In genomic region chr19:42528354-42529247, GRCh38 we compare ENCODE assay signal across 8 cellular contexts. TPM values are rescaled to one million over a fixed set of nuclear protein-coding genes. Genes with fewer than 3 reads are reported as not detected.
DNase-seq lines count a peak whose midpoint lies in the region; ATAC-seq lines count a peak whose summit lies in the region.

Gene CEACAM1, minus strand, starts transcription at chr19:42528481. Its CDS starts 107 bp downstream, at chr19:42528374.

- ATAC-seq in activated CD8-positive, alpha-beta T cell treated with anti-CD3 and anti-CD28 coated beads, Interleukin-2, amount 10 ng/mL, durations not matched to agents 7 days and 5 days = peak; percentile 95
- ATAC-seq in HG03520 (IDR thresholded peaks at IDR 0.05; ENCODE audit: unreplicated experiment) (no peak), GM18873 (IDR thresholded peaks at IDR 0.05; ENCODE audit: low FRiP score, unreplicated experiment) (no peak)

- no peaks in the 10 kb centered on the region for H3K9me3 Mint-ChIP-seq in activated CD8-positive, alpha-beta T cell treated with anti-CD3 and anti-CD28 coated beads, Interleukin-2, amount 10 ng/mL, durations not matched to agents 7 days and 5 days (ENCODE audit: insufficient read depth)

- H3K27me3 Mint-ChIP-seq in activated CD8-positive, alpha-beta T cell treated with anti-CD3 and anti-CD28 coated beads, Interleukin-2, amount 10 ng/mL, durations not matched to agents 7 days and 5 days (ENCODE audit: low read depth) = no peaks in the 10 kb centered on the region

- H3K27ac Mint-ChIP-seq in activated CD8-positive, alpha-beta T cell treated with anti-CD3 and anti-CD28 coated beads, Interleukin-2, amount 10 ng/mL, durations not matched to agents 7 days and 5 days = peak within 1 kb of the TSS; percentile 90

- H3K36me3 Mint-ChIP-seq in activated CD8-positive, alpha-beta T cell treated with anti-CD3 and anti-CD28 coated beads, Interleukin-2, amount 10 ng/mL, durations not matched to agents 7 days and 5 days (ENCODE audit: low read depth) = peaks cover 24% of the 10 kb centered on the region

- CTCF ChIA-PET in activated CD8-positive, alpha-beta T cell treated with anti-CD3 and anti-CD28 coated beads, Interleukin-2, amount 10 ng/mL, durations not matched to agents 7 days and 5 days (lab: Charles Lee) = interaction anchor here (0.7 to 7.6 kb wide), 27 partner anchors 8 to 108 kb away, joined by 3 to 209 read pairs (median 6); partner anchors contain the start of gene CXCL17

- in situ Hi-C loops in Caki2 (cut with HindIII; ENCODE audit: low pct_unique_long_range_greater_than_20kb, low sequenced_read_pairs) = no loop called here

- H3K4me1 Mint-ChIP-seq in activated CD8-positive, alpha-beta T cell treated with anti-CD3 and anti-CD28 coated beads, Interleukin-2, amount 10 ng/mL, durations not matched to agents 7 days and 5 days (ENCODE audit: low read depth) = peaks cover 56% of the 10 kb centered on the region

- DNase-seq in Caki2 (ENCODE audit: low read depth) = peak; percentile 28
- DNase-seq in HuH-7 (ENCODE audit: low spot score) = peak; percentile 75
- peak; percentile 76 for DNase-seq in activated CD8-positive, alpha-beta T cell treated with anti-CD3 and anti-CD28 coated beads, Interleukin-2, amount 10 ng/mL, durations not matched to agents 7 days and 5 days
- no peak for DNase-seq in glomerular endothelial cell (ENCODE audit: extremely low read depth, low read depth, low spot score)
- peak in 2 of 3 donors; percentile 38 to 40 for DNase-seq in stimulated activated CD4-positive, alpha-beta T cell treated with anti-CD3 and anti-CD28 coated beads, Interleukin-12 subunit alpha, Interleukin-12 subunit beta, amount 100 ng/mL, for 48 hours (ENCODE audit: low read depth in 2 of 3, low spot score in 1 of 3)
- DNase-seq in occipital lobe (lab: John Stamatoyannopoulos, UW) = no peak

- H3K4me3 Mint-ChIP-seq in activated CD8-positive, alpha-beta T cell treated with anti-CD3 and anti-CD28 coated beads, Interleukin-2, amount 10 ng/mL, durations not matched to agents 7 days and 5 days = peak within 1 kb of the TSS; percentile 77

- POLR2A ChIA-PET in activated CD8-positive, alpha-beta T cell treated with anti-CD3 and anti-CD28 coated beads, Interleukin-2, amount 10 ng/mL, durations not matched to agents 7 days and 5 days (lab: Charles Lee) = interaction anchor here (0.6 to 2.3 kb wide), 3 partner anchors 18 to 105 kb away, joined by 3 to 20 read pairs (median 4); no protein-coding TSS in a partner anchor

RNA-seq across cellular contexts. Expression of gene CEACAM1, which starts in this region (rescaled TPM):
- total RNA-seq in Caki2 (2014; rRNA removed; shearing (Covaris generic); ENCODE audit: low replicate concordance) = 0.09 TPM in 1 of 2 replicates, not detected in the other
- total RNA-seq in activated CD8-positive, alpha-beta T cell treated with anti-CD3 and anti-CD28 coated beads, Interleukin-2, amount 10 ng/mL, durations not matched to agents 7 days and 5 days = 10 to 100 TPM; 22.5 to 27.1 TPM
- 38.8 and 41.5 TPM in 2 replicates for total RNA-seq in glomerular endothelial cell
- not detected for total RNA-seq in occipital lobe

Comparison
In these comparisons a context has a peak if more than half of its experiments do, and no peak if none do; other contexts are left out.
1. RNA of gene CEACAM1 (total RNA-seq): 38.8 to 41.5 TPM in glomerular endothelial cell and 22.5 to 27.1 TPM in activated CD8-positive, alpha-beta T cell treated with anti-CD3 and anti-CD28 coated beads, Interleukin-2, amount 10 ng/mL, durations not matched to agents 7 days and 5 days; 0.09 TPM in Caki2 and not detected in occipital lobe (single experiment); every median in the first group is over 10 times any median in the second.
2. Peak in DNase-seq in Caki2; RNA of the gene not detected or under 1 TPM.
3. DNase-seq: peak in HuH-7 (single experiment), activated CD8-positive, alpha-beta T cell treated with anti-CD3 and anti-CD28 coated beads, Interleukin-2, amount 10 ng/mL, durations not matched to agents 7 days and 5 days (single experiment) and stimulated activated CD4-positive, alpha-beta T cell treated with anti-CD3 and anti-CD28 coated beads, Interleukin-12 subunit alpha, Interleukin-12 subunit beta, amount 100 ng/mL, for 48 hours (2 of 3); none in glomerular endothelial cell (single experiment) and occipital lobe (single experiment).